Comparison of ENCODE assay signal across 1 cellular context in genomic region chr1:99702221-99702620, GRCh38.
TF ChIP-seq lines count a peak whose summit lies in the region.

No MANE protein-coding gene starts in this region.

TF ChIP-seq in IMR-90, 13 proteins besides CTCF, POLR2A, EP300 and RAD21:
- TF ChIP-seq MAZ (IDR thresholded peaks at IDR 0.05; ENCODE audit: borderline replicate concordance, low read depth, low read length) (no peak), FOS (IDR thresholded peaks at IDR 0.05; ENCODE audit: low read depth, low read length) (no peak), BHLHE40 (IDR thresholded peaks at IDR 0.05; ENCODE audit: low read depth, low read length) (no peak), USF2 (IDR thresholded peaks at IDR 0.05; ENCODE audit: low read depth, low read length) (no peak), CEBPB (IDR thresholded peaks at IDR 0.05; ENCODE audit: low read depth, low read length) (no peak), MXI1 (IDR thresholded peaks at IDR 0.05; ENCODE audit: borderline replicate concordance, low read depth, low read length) (no peak), RFX5 (IDR thresholded peaks at IDR 0.05; ENCODE audit: low read depth, low read length) (no peak), NFE2L2 (IDR thresholded peaks at IDR 0.05; ENCODE audit: low read depth, low read length) (no peak), SMC3 (IDR thresholded peaks at IDR 0.05; ENCODE audit: low read depth, low read length) (no peak), MAFK (IDR thresholded peaks at IDR 0.05; ENCODE audit: low read depth, low read length) (no peak), ELK1 (IDR thresholded peaks at IDR 0.05; ENCODE audit: borderline replicate concordance, low read depth, low read length) (no peak), RCOR1 (IDR thresholded peaks at IDR 0.05; ENCODE audit: insufficient replicate concordance, low read length) (no peak), CHD1 (IDR thresholded peaks at IDR 0.05; ENCODE audit: low read depth, low read length) (no peak)
